Comparison of ENCODE assay signal across 7 cellular contexts in the genomic region with DNA sequence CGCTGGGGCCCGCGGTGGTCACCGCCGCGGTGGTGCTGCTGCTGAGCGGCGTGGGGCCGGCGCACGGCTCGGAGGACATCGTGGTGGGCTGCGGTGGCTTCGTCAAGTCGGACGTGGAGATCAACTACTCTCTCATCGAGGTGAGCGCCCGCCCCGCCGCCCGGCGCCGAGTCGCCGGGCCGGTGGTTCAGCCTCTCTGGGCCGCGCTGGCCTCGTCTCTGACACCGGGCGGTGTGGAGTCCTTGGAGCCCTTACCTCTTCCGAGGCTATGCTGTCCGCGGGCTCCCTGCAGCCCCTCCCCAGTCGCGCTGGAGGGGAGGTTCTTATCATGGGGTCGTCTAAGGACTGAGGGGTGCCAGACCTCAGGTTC. TPM values are rescaled to one million over a fixed set of nuclear protein-coding genes. Genes with fewer than 3 reads are reported as not detected.
DNase-seq lines count a peak whose midpoint lies in the region; ATAC-seq and TF ChIP-seq lines count a peak whose summit lies in the region.
"Not testable (repeated sequence)": the region's sequence is repeated elsewhere in the genome, so short reads cannot be mapped to it uniquely, and the experiment has no call there.

No MANE protein-coding gene starts in this region.

- ATAC-seq in GM18907 (IDR thresholded peaks at IDR 0.05; ENCODE audit: unreplicated experiment) = peak; percentile 50
- peak; percentile 29 for ATAC-seq in GM21447 (IDR thresholded peaks at IDR 0.05; ENCODE audit: unreplicated experiment)
- peak; percentile 35 for ATAC-seq in HG02973 (IDR thresholded peaks at IDR 0.05; ENCODE audit: unreplicated experiment)
- peak; percentile 28 for ATAC-seq in HG03457 (IDR thresholded peaks at IDR 0.05; ENCODE audit: unreplicated experiment)
- peak; percentile 59 for ATAC-seq in activated CD8-positive, alpha-beta T cell treated with anti-CD3 and anti-CD28 coated beads, Interleukin-2, amount 10 ng/mL, durations not matched to agents 7 days and 5 days
- ATAC-seq in Right ventricle myocardium inferior = peak; percentile 24
- peak; percentile 48 to 57 (median 54) for ATAC-seq in natural killer cell

- intact Hi-C loops in Right ventricle myocardium inferior (cut with DNase I); natural killer cell (cut with micrococcal nuclease): not testable (repeated sequence)

- not testable (repeated sequence) for H3K4me3 Mint-ChIP-seq in activated CD8-positive, alpha-beta T cell treated with anti-CD3 and anti-CD28 coated beads, Interleukin-2, amount 10 ng/mL, durations not matched to agents 7 days and 5 days; natural killer cell

- not testable (repeated sequence) for TF ChIP-seq CTCF in natural killer cell (IDR thresholded peaks at IDR 0.05)

- not testable (repeated sequence) for H3K9me3 Mint-ChIP-seq in activated CD8-positive, alpha-beta T cell treated with anti-CD3 and anti-CD28 coated beads, Interleukin-2, amount 10 ng/mL, durations not matched to agents 7 days and 5 days (ENCODE audit: insufficient read depth); natural killer cell

- CTCF ChIA-PET in activated CD8-positive, alpha-beta T cell treated with anti-CD3 and anti-CD28 coated beads, Interleukin-2, amount 10 ng/mL, durations not matched to agents 7 days and 5 days (lab: Charles Lee) = not testable (repeated sequence)

- not testable (repeated sequence) for H3K4me1 Mint-ChIP-seq in activated CD8-positive, alpha-beta T cell treated with anti-CD3 and anti-CD28 coated beads, Interleukin-2, amount 10 ng/mL, durations not matched to agents 7 days and 5 days (ENCODE audit: low read depth); natural killer cell

- not testable (repeated sequence) for H3K36me3 Mint-ChIP-seq in activated CD8-positive, alpha-beta T cell treated with anti-CD3 and anti-CD28 coated beads, Interleukin-2, amount 10 ng/mL, durations not matched to agents 7 days and 5 days (ENCODE audit: low read depth); natural killer cell

- not testable (repeated sequence) for H3K27me3 Mint-ChIP-seq in activated CD8-positive, alpha-beta T cell treated with anti-CD3 and anti-CD28 coated beads, Interleukin-2, amount 10 ng/mL, durations not matched to agents 7 days and 5 days (ENCODE audit: low read depth); natural killer cell (ENCODE audit: low read depth in 2 of 2)

- not testable (repeated sequence) for DNase-seq in activated CD8-positive, alpha-beta T cell treated with anti-CD3 and anti-CD28 coated beads, Interleukin-2, amount 10 ng/mL, durations not matched to agents 7 days and 5 days; Right ventricle myocardium inferior (ENCODE audit: missing footprints); natural killer cell

- POLR2A ChIA-PET in activated CD8-positive, alpha-beta T cell treated with anti-CD3 and anti-CD28 coated beads, Interleukin-2, amount 10 ng/mL, durations not matched to agents 7 days and 5 days (lab: Charles Lee) = not testable (repeated sequence)

- not testable (repeated sequence) for H3K27ac Mint-ChIP-seq in activated CD8-positive, alpha-beta T cell treated with anti-CD3 and anti-CD28 coated beads, Interleukin-2, amount 10 ng/mL, durations not matched to agents 7 days and 5 days
- peak overlapping the region in 1 of 2 donors; percentile 86 for H3K27ac Mint-ChIP-seq in natural killer cell

RNA-seq across cellular contexts. Expression of a gene that starts 0.3 kb away (rescaled TPM):
- 10 to 100 TPM; 28.4 to 29.0 TPM for total RNA-seq in activated CD8-positive, alpha-beta T cell treated with anti-CD3 and anti-CD28 coated beads, Interleukin-2, amount 10 ng/mL, durations not matched to agents 7 days and 5 days
- total RNA-seq in Right ventricle myocardium inferior = 27.5 TPM
- 10 to 100 TPM; 38.5 to 91.7 (median 59.0) TPM for total RNA-seq in natural killer cell

RNA-seq across cellular contexts. Expression of a gene that starts 9.4 kb away (rescaled TPM):
- total RNA-seq in activated CD8-positive, alpha-beta T cell treated with anti-CD3 and anti-CD28 coated beads, Interleukin-2, amount 10 ng/mL, durations not matched to agents 7 days and 5 days = not detected
- total RNA-seq in Right ventricle myocardium inferior (2.2 TPM), natural killer cell (under 1 TPM in 2 of 3 donors, not detected in 1; 0.16 to 0.25 TPM)
